13 cellular contexts compared by ENCODE assay signal in genomic region chr1:23600283-23600682, GRCh38. TPM values are rescaled to one million over a fixed set of nuclear protein-coding genes. Genes with fewer than 3 reads are reported as not detected.
DNase-seq lines count a peak whose midpoint lies in the region; ATAC-seq lines count a peak whose summit lies in the region.
"Had no signal": no experiment of that assay in that cellular context is flagged by ENCODE, and none has a peak within 500 bp of the region (broad histone marks: within the 10 kb centered on the region; RNA-seq: fewer than 3 reads in every experiment).

No MANE protein-coding gene starts in this region.

- no peaks in the 10 kb centered on the region for H3K27me3 Mint-ChIP-seq in activated naive CD4-positive, alpha-beta T cell treated with anti-CD3 and anti-CD28 coated beads for 36 hours (ENCODE audit: low read depth)
- H3K27me3 Mint-ChIP-seq in effector memory CD8-positive, alpha-beta T cell, result no peaks in the 10 kb centered on the region
- H3K27me3 Mint-ChIP-seq in stimulated activated naive CD8-positive, alpha-beta T cell treated with anti-CD3 and anti-CD28 coated beads, Interleukin-15, amount 100 ng/mL, for 72 hours, result no peaks in the 10 kb centered on the region

- peaks cover 74% of the 10 kb centered on the region for H3K4me1 Mint-ChIP-seq in activated naive CD4-positive, alpha-beta T cell treated with anti-CD3 and anti-CD28 coated beads for 36 hours (ENCODE audit: low read depth)
- H3K4me1 Mint-ChIP-seq in effector memory CD8-positive, alpha-beta T cell (ENCODE audit: low read depth in 2 of 2), result peaks cover 46 to 51% of the 10 kb centered on the region in 2 donors
- peaks cover 93% of the 10 kb centered on the region for H3K4me1 Mint-ChIP-seq in stimulated activated naive CD8-positive, alpha-beta T cell treated with anti-CD3 and anti-CD28 coated beads, Interleukin-15, amount 100 ng/mL, for 72 hours

- H3K27ac Mint-ChIP-seq in activated naive CD4-positive, alpha-beta T cell treated with anti-CD3 and anti-CD28 coated beads for 36 hours, result peak overlapping the region; percentile 47
- peak overlapping the region in 1 of 2 donors; percentile 50 for H3K27ac Mint-ChIP-seq in effector memory CD8-positive, alpha-beta T cell
- H3K27ac Mint-ChIP-seq in stimulated activated naive CD8-positive, alpha-beta T cell treated with anti-CD3 and anti-CD28 coated beads, Interleukin-15, amount 100 ng/mL, for 72 hours, result peak overlapping the region; percentile 54 to 89

- ATAC-seq in HG02885 (IDR thresholded peaks at IDR 0.05; ENCODE audit: poor library complexity, unreplicated experiment) (peak; percentile 55), GM21737 (IDR thresholded peaks at IDR 0.05; ENCODE audit: unreplicated experiment) (no peak)
- no peak for ATAC-seq in effector memory CD8-positive, alpha-beta T cell (replicated peaks)
- peak; percentile 82 for ATAC-seq in stimulated activated naive CD8-positive, alpha-beta T cell treated with anti-CD3 and anti-CD28 coated beads, Interleukin-15, amount 100 ng/mL, for 72 hours
- ATAC-seq: body of pancreas had no signal

- CTCF ChIA-PET in activated naive CD4-positive, alpha-beta T cell treated with anti-CD3 and anti-CD28 coated beads for 36 hours (lab: Charles Lee), result interaction anchor here (0.8 to 6.1 kb wide), 6 partner anchors 9 to 37 kb away, joined by 3 to 29 read pairs (median 6); no protein-coding TSS in a partner anchor

- no peak for DNase-seq in activated naive CD4-positive, alpha-beta T cell treated with anti-CD3 and anti-CD28 coated beads for 36 hours
- DNase-seq in activated naive CD4-positive, alpha-beta T cell (lab: John Stamatoyannopoulos, UW), result no peak
- DNase-seq in effector memory CD8-positive, alpha-beta T cell, result no peak
- peak in 1 of 2 donors; percentile 41 for DNase-seq in stimulated activated naive CD8-positive, alpha-beta T cell treated with anti-CD3 and anti-CD28 coated beads, Interleukin-15, amount 100 ng/mL, for 72 hours
- DNase-seq in T-helper 1 cell, result no peak
- no peak for DNase-seq in EL
- DNase-seq: body of pancreas; effector memory CD4-positive, alpha-beta T cell; NCI-H1417; NCI-H446; stimulated activated CD4-positive, alpha-beta T cell treated with anti-CD3 and anti-CD28 coated beads, Interleukin-2, amount 100 ng/mL, for 48 hours had no signal

- H3K4me3 Mint-ChIP-seq in activated naive CD4-positive, alpha-beta T cell treated with anti-CD3 and anti-CD28 coated beads for 36 hours, result peak overlapping the region; percentile 69
- H3K4me3 Mint-ChIP-seq in effector memory CD8-positive, alpha-beta T cell, result peak overlapping the region; percentile 60 to 81
- H3K4me3 Mint-ChIP-seq in stimulated activated naive CD8-positive, alpha-beta T cell treated with anti-CD3 and anti-CD28 coated beads, Interleukin-15, amount 100 ng/mL, for 72 hours, result peak overlapping the region; percentile 49 to 74

- intact Hi-C loops in activated naive CD4-positive, alpha-beta T cell treated with anti-CD3 and anti-CD28 coated beads for 36 hours (cut with micrococcal nuclease), result no loop called here

- H3K36me3 Mint-ChIP-seq in activated naive CD4-positive, alpha-beta T cell treated with anti-CD3 and anti-CD28 coated beads for 36 hours (ENCODE audit: low read depth), result no peaks in the 10 kb centered on the region
- no peaks in the 10 kb centered on the region for H3K36me3 Mint-ChIP-seq in effector memory CD8-positive, alpha-beta T cell (ENCODE audit: insufficient read depth)

- H3K9me3 Mint-ChIP-seq in activated naive CD4-positive, alpha-beta T cell treated with anti-CD3 and anti-CD28 coated beads for 36 hours, result no peaks in the 10 kb centered on the region
- H3K9me3 Mint-ChIP-seq in effector memory CD8-positive, alpha-beta T cell, result no peaks in the 10 kb centered on the region
- no peaks in the 10 kb centered on the region for H3K9me3 Mint-ChIP-seq in stimulated activated naive CD8-positive, alpha-beta T cell treated with anti-CD3 and anti-CD28 coated beads, Interleukin-15, amount 100 ng/mL, for 72 hours

RNA-seq across cellular contexts. Expression of gene ID3, which starts 41.0 kb away (rescaled TPM):
- 10 to 100 TPM; 69.5 to 74.6 TPM for total RNA-seq in activated naive CD4-positive, alpha-beta T cell treated with anti-CD3 and anti-CD28 coated beads for 36 hours

Comparison
In these comparisons a context has a peak if more than half of its experiments do, and no peak if none do; other contexts are left out.
1. ATAC-seq: peak in HG02885 (single experiment) and stimulated activated naive CD8-positive, alpha-beta T cell treated with anti-CD3 and anti-CD28 coated beads, Interleukin-15, amount 100 ng/mL, for 72 hours (single experiment); none in effector memory CD8-positive, alpha-beta T cell (single experiment) and GM21737 (single experiment).
2. Peak in every context shown above with its lines, with median percentiles within 50 percentile points of each other: H3K4me3 Mint-ChIP-seq.